In the genomic region with DNA sequence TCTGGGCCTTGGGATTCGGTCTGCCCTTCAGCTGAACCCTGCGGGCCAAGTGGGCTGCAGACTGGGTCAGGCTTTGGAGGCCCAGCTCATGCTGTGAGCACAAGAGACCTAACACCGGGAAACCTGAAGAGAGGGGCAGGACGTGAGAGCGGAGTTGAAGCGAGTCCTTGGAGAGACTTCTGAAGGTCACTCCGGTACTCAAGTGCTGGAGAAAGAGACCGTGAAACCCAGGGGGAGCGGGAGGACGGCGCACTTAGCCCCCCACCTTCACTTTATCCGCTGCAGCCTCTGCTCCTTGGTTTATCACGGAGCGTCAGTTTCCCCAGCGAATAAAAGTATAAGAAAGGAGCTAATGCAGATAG, we compare ENCODE assay signal across 8 cellular contexts. TPM values are rescaled to one million over a fixed set of nuclear protein-coding genes. Genes with fewer than 3 reads are reported as not detected.
A peak's percentile ranks its signal among the peaks of the same experiment; 100 is the strongest.
DNase-seq lines count a peak whose midpoint lies in the region; ATAC-seq and TF ChIP-seq lines count a peak whose summit lies in the region.

No MANE protein-coding gene starts in this region.

- DNase-seq in GM06990 (ENCODE audit: extremely low read depth, insufficient read length) (no peak), NCI-H748 treated with DMSO at 0.1 percent for 48 hours (lab: John Stamatoyannopoulos, UW) (no peak), NCI-H1417 treated with DMSO at 0.1 percent for 48 hours (lab: John Stamatoyannopoulos, UW) (no peak)
- no peak for DNase-seq in activated naive CD4-positive, alpha-beta T cell treated with anti-CD3 and anti-CD28 coated beads, Interleukin-2, amount 50 U/mL, for 72 hours (ENCODE audit: low spot score in 2 of 2)
- DNase-seq in activated CD4-positive, alpha-beta T cell treated with anti-CD3 and anti-CD28 coated beads for 1 hour: no peak

- TF ChIP-seq CTCF in GM06990 (IDR thresholded peaks at IDR 0.05; ENCODE audit: insufficient read depth, low read length, poor library complexity, severe bottlenecking): no peak

- peak overlapping the region; percentile 98 to 99 for H3K27ac Mint-ChIP-seq in activated naive CD4-positive, alpha-beta T cell treated with anti-CD3 and anti-CD28 coated beads, Interleukin-2, amount 50 U/mL, for 72 hours

- H3K4me3 ChIP-seq in GM06990 (replicated peaks; ENCODE audit: low read depth, low read length) (peak overlapping the region; percentile 99), iPS-18a (ENCODE audit: low read length) (peak overlapping the region; percentile 99), stomach smooth muscle (ENCODE audit: low read length in 2 of 2) (peak overlapping the region; percentile 98 to 99)

- H3K4me1 ChIP-seq in iPS-18a (ENCODE audit: control insufficient read depth, low read depth, low read length) (peaks cover 9% of the 10 kb centered on the region), stomach smooth muscle (ENCODE audit: control insufficient read depth, insufficient read depth, low read length) (peaks cover 33% of the 10 kb centered on the region)

- peak overlapping the region; percentile 100 for H3K27ac ChIP-seq in iPS-18a (ENCODE audit: low read length)
- peak overlapping the region; percentile 94 for H3K27ac ChIP-seq in stomach smooth muscle (ENCODE audit: low read length)

- H3K27me3 ChIP-seq in GM06990 (replicated peaks; ENCODE audit: control insufficient read depth, insufficient read depth, low read length): no peaks in the 10 kb centered on the region
- H3K27me3 ChIP-seq in iPS-18a (ENCODE audit: control insufficient read depth, insufficient read depth, low read length): no peaks in the 10 kb centered on the region
- H3K27me3 ChIP-seq in stomach smooth muscle (ENCODE audit: control insufficient read depth in 1 of 2, insufficient read depth in 2 of 2, low read length in 2 of 2): no peaks in the 10 kb centered on the region

- ATAC-seq in HG02759 (IDR thresholded peaks at IDR 0.05; ENCODE audit: unreplicated experiment): peak; percentile 31
- ATAC-seq in activated naive CD4-positive, alpha-beta T cell treated with anti-CD3 and anti-CD28 coated beads, Interleukin-2, amount 50 U/mL, for 72 hours: no peak

- H3K36me3 ChIP-seq in GM06990 (ENCODE audit: control insufficient read depth, insufficient read depth, low read length) (peaks cover 5% of the 10 kb centered on the region), iPS-18a (ENCODE audit: control insufficient read depth, low read depth, low read length) (peaks cover 24% of the 10 kb centered on the region), stomach smooth muscle (ENCODE audit: control insufficient read depth in 2 of 2, insufficient read depth in 2 of 2, low read length in 2 of 2) (peaks cover 8 to 19% of the 10 kb centered on the region in 2 donors)

- H3K9me3 ChIP-seq in iPS-18a (ENCODE audit: control insufficient read depth, low read depth, low read length) (no peaks in the 10 kb centered on the region), stomach smooth muscle (ENCODE audit: control insufficient read depth in 2 of 2, low read length in 2 of 2) (no peaks in the 10 kb centered on the region)

- H3K9ac ChIP-seq in iPS-18a (ENCODE audit: low read length) (peak overlapping the region; percentile 87), stomach smooth muscle (ENCODE audit: low read length in 2 of 2) (peak overlapping the region; percentile 99)

- H3K9me3 Mint-ChIP-seq in activated naive CD4-positive, alpha-beta T cell treated with anti-CD3 and anti-CD28 coated beads, Interleukin-2, amount 50 U/mL, for 72 hours: no peaks in the 10 kb centered on the region

- H3K36me3 Mint-ChIP-seq in activated naive CD4-positive, alpha-beta T cell treated with anti-CD3 and anti-CD28 coated beads, Interleukin-2, amount 50 U/mL, for 72 hours: peaks cover 19 to 21% of the 10 kb centered on the region in 2 donors

RNA-seq across cellular contexts. Expression of gene UQCRC2, which starts 0.4 kb away (rescaled TPM):
- 100 to 1,000 TPM; 327 to 329 TPM for total RNA-seq in activated naive CD4-positive, alpha-beta T cell treated with anti-CD3 and anti-CD28 coated beads, Interleukin-2, amount 50 U/mL, for 72 hours

RNA-seq across cellular contexts. Expression of gene PDZD9, which starts 47.4 kb away (rescaled TPM):
- not detected for total RNA-seq in activated naive CD4-positive, alpha-beta T cell treated with anti-CD3 and anti-CD28 coated beads, Interleukin-2, amount 50 U/mL, for 72 hours

RNA-seq across cellular contexts. Expression of gene MOSMO, which starts 54.4 kb away (rescaled TPM):
- 10 to 100 TPM in 1 of 2 donors, 1 to 10 TPM in 1; 9.2 to 11.8 TPM for total RNA-seq in activated naive CD4-positive, alpha-beta T cell treated with anti-CD3 and anti-CD28 coated beads, Interleukin-2, amount 50 U/mL, for 72 hours
